12 cellular contexts compared by ENCODE assay signal in genomic region chr7:1715671-1716074, GRCh38. TPM values are rescaled to one million over a fixed set of nuclear protein-coding genes. Genes with fewer than 3 reads are reported as not detected.
"Had no signal": no experiment of that assay in that cellular context is flagged by ENCODE, and none has a peak within 500 bp of the region (broad histone marks: within the 10 kb centered on the region; RNA-seq: fewer than 3 reads in every experiment).

No MANE protein-coding gene starts in this region.

- H3K4me1 ChIP-seq: upper lobe of right lung had no signal

- H3K9me3 ChIP-seq: suprapubic skin, upper lobe of right lung had no signal

- ATAC-seq: activated CD8-positive, alpha-beta memory T cell treated with anti-CD3 and anti-CD28 coated beads, Interleukin-2, amount 10 ng/mL, durations not matched to agents 7 days and 5 days; natural killer cell; psoas muscle; upper lobe of right lung had no signal

- H3K4me3 ChIP-seq: psoas muscle, suprapubic skin, upper lobe of right lung had no signal

- DNase-seq: activated CD4-positive, alpha-beta T cell treated with anti-CD3 and anti-CD28 coated beads for 1 hour; activated CD4-positive, alpha-beta T cell treated with anti-CD3 and anti-CD28 coated beads, Interleukin-2, amount 50 U/mL, for 48 hours; activated CD8-positive, alpha-beta memory T cell treated with anti-CD3 and anti-CD28 coated beads, Interleukin-2, amount 10 ng/mL, durations not matched to agents 7 days and 5 days; activated effector memory CD4-positive, alpha-beta T cell treated with anti-CD3 and anti-CD28 coated beads, Interleukin-2, amount 50 U/mL, for 16 hours; activated T-cell treated with anti-CD3 and anti-CD28 coated beads, Interleukin-2, amount 50 U/mL, for 24 hours; amniotic stem cell; natural killer cell; stimulated activated CD4-positive, alpha-beta T cell treated with anti-CD3 and anti-CD28 coated beads, Interleukin-2, amount 100 ng/mL, for 48 hours; stimulated activated naive CD4-positive, alpha-beta T cell treated with Interleukin-2 at 50 U/mL for 16 hours; upper lobe of right lung had no signal

- H3K36me3 ChIP-seq: suprapubic skin, upper lobe of right lung had no signal

- H3K27ac ChIP-seq: psoas muscle, suprapubic skin, upper lobe of right lung had no signal

RNA-seq across cellular contexts. Expression of gene ELFN1, which starts 45.6 kb away (rescaled TPM):
- total RNA-seq: activated CD8-positive, alpha-beta memory T cell treated with anti-CD3 and anti-CD28 coated beads, Interleukin-2, amount 10 ng/mL, durations not matched to agents 7 days and 5 days had no signal
